ENCODE assay signal across 29 cellular contexts in the genomic region with DNA sequence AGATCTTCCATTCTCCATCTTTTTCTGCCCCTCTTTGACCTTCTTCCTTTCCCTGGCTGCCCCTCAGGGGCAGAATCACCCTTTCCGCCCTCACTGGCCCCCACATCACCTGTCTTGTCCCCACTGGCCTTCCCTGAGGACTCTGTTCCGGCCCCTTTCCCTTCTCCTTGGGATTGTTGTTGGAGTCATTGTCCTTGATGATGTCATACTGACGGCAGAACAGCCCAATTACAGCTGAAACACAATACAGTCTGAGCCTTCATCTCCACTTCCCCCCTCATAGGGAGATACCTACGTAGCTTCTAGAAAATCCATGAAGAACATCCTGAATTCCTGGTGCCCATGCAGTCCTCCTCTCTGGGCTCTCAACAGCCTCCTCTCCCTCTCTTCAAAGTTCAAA. TPM values are rescaled to one million over a fixed set of nuclear protein-coding genes. Genes with fewer than 3 reads are reported as not detected.
DNase-seq lines count a peak whose midpoint lies in the region; ATAC-seq, FAIRE-seq and TF ChIP-seq lines count a peak whose summit lies in the region.
"Had no signal": no experiment of that assay in that cellular context is flagged by ENCODE, and none has a peak within 500 bp of the region (broad histone marks: within the 10 kb centered on the region; RNA-seq: fewer than 3 reads in every experiment).

No MANE protein-coding gene starts in this region.

- intact Hi-C loops in HepG2 (cut with micrococcal nuclease; ENCODE audit: unreplicated experiment) = no loop called here
- intact Hi-C loops in right lobe of liver (cut with DNase I) = no loop called here
- intact Hi-C loops in A673 (cut with micrococcal nuclease; ENCODE audit: unreplicated experiment) = no loop called here

- TF ChIP-seq EP300 in HepG2 (IDR thresholded peaks at IDR 0.05; ENCODE audit: low read depth in 2 of 2, low read length in 2 of 2) (no peak), HepG2 (CRISPR knock-in tag; IDR thresholded peaks at IDR 0.05; ENCODE audit: borderline replicate concordance) (no peak)

- TF ChIP-seq RAD21 in HepG2 (CRISPR knock-in tag; IDR thresholded peaks at IDR 0.05) = no peak

- peaks cover 61% of the 10 kb centered on the region for H3K4me1 ChIP-seq in HepG2 (ENCODE audit: insufficient read depth, low read length)
- peaks cover 0 to 30% (median 9%) of the 10 kb centered on the region in 4 donors for H3K4me1 ChIP-seq in right lobe of liver
- H3K4me1 ChIP-seq in neural progenitor cell = no peaks in the 10 kb centered on the region
- no peaks in the 10 kb centered on the region for H3K4me1 ChIP-seq in A673 (ENCODE audit: insufficient read depth, low read length, poor library complexity, severe bottlenecking)
- H3K4me1 ChIP-seq: SJCRH30 had no signal

- H3K4me2 ChIP-seq in HepG2 (ENCODE audit: low read depth, low read length) (no peak overlapping the region), neural progenitor cell (no peak overlapping the region)
- H3K4me2 ChIP-seq: BLaER1 treated with 17β-estradiol and CSF1 and Interleukin-3, amounts not matched to agents 10 nM and 100 nM had no signal

- DNase-seq in HepG2 (ENCODE audit: low spot score) = no peak
- DNase-seq in right lobe of liver = no peak
- no peak for DNase-seq in neural progenitor cell (ENCODE audit: low spot score)
- no peak for DNase-seq in A673 (ENCODE audit: low spot score)
- DNase-seq in SIG-M5 treated with dmso at 0.1 percent for 504 hours (lab: John Stamatoyannopoulos, UW; ENCODE audit: unreplicated experiment) = no peak
- no peak for DNase-seq in globus pallidus (ENCODE audit: low spot score)
- DNase-seq: AML-193; Calu3; DMS79 treated with DMSO at 0.1 percent for 48 hours; GF-D8; HCEC 1CT; KG1; MG63; NCI-H1694; NCI-H2029 treated with DMSO at 0.1 percent for 48 hours; NCI-H446 treated with DMSO at 0.1 percent for 48 hours; NCI-H526; NCI-H82; NK-92 treated with Interleukin-12 subunit alpha and Interleukin-12 subunit beta, amount 100 ng/mL, for 24 hours; PC-3; SJCRH30 had no signal

- TF ChIP-seq POLR2A in HepG2 (IDR thresholded peaks at IDR 0.05; ENCODE audit: insufficient read depth in 1 of 2, low read depth in 2 of 2, low read length in 2 of 2) (no peak), right lobe of liver (IDR thresholded peaks at IDR 0.05) (no peak)

- H3K4me1 Mint-ChIP-seq in brain (peaks cover 46% of the 10 kb centered on the region), neural progenitor cell (peaks cover 27% of the 10 kb centered on the region)

- CTCF ChIA-PET in HepG2 (lab: Yijun Ruan, JAX; ENCODE audit: low intra/inter-chr PET ratio, low total read pairs) = no interaction called here
- CTCF ChIA-PET in A673 (lab: Charles Lee) = no interaction called here

- H3K4me3 ChIP-seq in HepG2 (replicated peaks in 1 of 3; ENCODE audit: insufficient read depth in 1 of 3, low read depth in 2 of 3, low read length in 3 of 3) (no peak overlapping the region), right lobe of liver (no peak overlapping the region), neural progenitor cell (no peak overlapping the region), A673 (ENCODE audit: low read depth, low read length, poor library complexity, severe bottlenecking) (no peak overlapping the region)
- H3K4me3 ChIP-seq: BLaER1 treated with 17β-estradiol and CSF1 and Interleukin-3, amounts not matched to agents 10 nM and 100 nM; MG63; SJCRH30 had no signal

- no peak for TF ChIP-seq CTCF in HepG2 (CRISPR knock-in tag; IDR thresholded peaks at IDR 0.05)
- TF ChIP-seq CTCF in right lobe of liver (IDR thresholded peaks at IDR 0.05) = no peak
- no peak for TF ChIP-seq CTCF in brain (conservative IDR thresholded peaks at IDR 0.05)
- no peak for TF ChIP-seq CTCF in neural progenitor cell (IDR thresholded peaks at IDR 0.05)
- no peak for TF ChIP-seq CTCF in A673 (conservative IDR thresholded peaks at IDR 0.05; ENCODE audit: low read depth, low read length)

- 92% methylated on average over 4 of the region's 4 CpGs for WGBS in HepG2 (ENCODE audit: low lambda C conversion rate)
- WGBS in right lobe of liver (ENCODE audit: insufficient coverage, low coverage, low lambda C conversion rate, missing lambda C conversion rate) = 93% methylated on average over 3 of the region's 4 CpGs

- BruUV-seq in HepG2 (replicated peaks; lab: Mats Ljungman, UMichigan) = no TSS peak
- no TSS peak for BruUV-seq in A673 (replicated peaks; lab: Mats Ljungman, UMichigan)

- H3K27ac Mint-ChIP-seq in brain (peak overlapping the region in 2 of 5 experiments; percentile 2 to 69), neural progenitor cell (no peak overlapping the region)

- H4K20me1 ChIP-seq in HepG2 (ENCODE audit: insufficient read depth, low read length) (no peaks in the 10 kb centered on the region), neural progenitor cell (ENCODE audit: low read depth) (no peaks in the 10 kb centered on the region)
- H4K20me1 ChIP-seq: BLaER1 treated with 17β-estradiol and CSF1 and Interleukin-3, amounts not matched to agents 10 nM and 100 nM had no signal

- peaks cover 9% of the 10 kb centered on the region for H3K36me3 Mint-ChIP-seq in brain
- H3K36me3 Mint-ChIP-seq in neural progenitor cell = peaks cover 6% of the 10 kb centered on the region

- H3K9me3 Mint-ChIP-seq in brain (peaks cover 0 to 3% (median 0%) of the 10 kb centered on the region in 5 experiments), neural progenitor cell (no peaks in the 10 kb centered on the region)

- H3K27ac ChIP-seq in HepG2 (ENCODE audit: extremely low read length, insufficient read depth, low read length) = no peak overlapping the region
- H3K27ac ChIP-seq in right lobe of liver = no peak overlapping the region
- H3K27ac ChIP-seq in neural progenitor cell = no peak overlapping the region
- no peak overlapping the region for H3K27ac ChIP-seq in A673 (ENCODE audit: low read depth, low read length, poor library complexity, severe bottlenecking)
- H3K27ac ChIP-seq: BLaER1 treated with 17β-estradiol and CSF1 and Interleukin-3, amounts not matched to agents 10 nM and 100 nM; SJCRH30 had no signal

- H2AFZ ChIP-seq in HepG2 (ENCODE audit: low read length) (no peak overlapping the region), neural progenitor cell (replicated peaks) (no peak overlapping the region)

- no peak for FAIRE-seq in HepG2 (lab: Jason Lieb, UNC)
- FAIRE-seq: GM12891, GM19239, H1, HTR-8/SVneo had no signal

- H3K36me3 ChIP-seq in HepG2 (replicated peaks in 1 of 2; ENCODE audit: control insufficient read depth in 1 of 2, insufficient read depth in 2 of 2, low read length in 2 of 2) (no peaks in the 10 kb centered on the region), right lobe of liver (peaks cover 0 to 7% (median 0%) of the 10 kb centered on the region in 4 donors), neural progenitor cell (no peaks in the 10 kb centered on the region), A673 (ENCODE audit: insufficient read depth, low read length, poor library complexity, severe bottlenecking) (no peaks in the 10 kb centered on the region)
- H3K36me3 ChIP-seq: BLaER1 treated with 17β-estradiol and CSF1 and Interleukin-3, amounts not matched to agents 10 nM and 100 nM; MG63; SJCRH30 had no signal

- H3K27me3 ChIP-seq in HepG2 (ENCODE audit: control insufficient read depth in 1 of 2, insufficient read depth in 2 of 2, low read length in 2 of 2) (no peaks in the 10 kb centered on the region; a peak in 1 of 5 replicates), right lobe of liver (no peaks in the 10 kb centered on the region), neural progenitor cell (peaks cover 39% of the 10 kb centered on the region), A673 (replicated peaks; ENCODE audit: insufficient read depth, low read depth, low read length, poor library complexity) (peaks cover 24% of the 10 kb centered on the region)
- H3K27me3 ChIP-seq: MG63 had no signal

- peaks cover 14% of the 10 kb centered on the region for H3K27me3 Mint-ChIP-seq in brain
- H3K27me3 Mint-ChIP-seq in neural progenitor cell (ENCODE audit: insufficient read depth, low read depth) = peaks cover 25% of the 10 kb centered on the region

- in situ Hi-C loops in HepG2 (cut with HindIII; ENCODE audit: extremely low pct_ligation_motif_present, low pct_unique_long_range_greater_than_20kb) = no loop called here

- H3K79me2 ChIP-seq in HepG2 (ENCODE audit: insufficient read depth, low read length) (no peaks in the 10 kb centered on the region), neural progenitor cell (ENCODE audit: low read depth) (no peaks in the 10 kb centered on the region)

- no peaks in the 10 kb centered on the region for H3K9me3 ChIP-seq in HepG2 (ENCODE audit: low read length)
- no peaks in the 10 kb centered on the region for H3K9me3 ChIP-seq in right lobe of liver
- no peaks in the 10 kb centered on the region for H3K9me3 ChIP-seq in neural progenitor cell (ENCODE audit: low read depth)
- H3K9me3 ChIP-seq in A673 (ENCODE audit: low read depth, low read length, poor library complexity, severe bottlenecking) = no peaks in the 10 kb centered on the region
- H3K9me3 ChIP-seq: MG63, SJCRH30 had no signal

- POLR2A ChIA-PET in HepG2 (lab: Yijun Ruan, JAX) = no interaction called here
- POLR2A ChIA-PET in A673 (lab: Charles Lee; ENCODE audit: low non-redundant PET) = interaction anchor here (0.7 kb wide), 1 partner anchor 228 kb away, joined by 11 read pairs; no protein-coding TSS in a partner anchor

- H3K9ac ChIP-seq in HepG2 (ENCODE audit: insufficient read depth, low read depth, low read length) (no peak overlapping the region), neural progenitor cell (no peak overlapping the region)
- H3K9ac ChIP-seq: BLaER1 treated with 17β-estradiol and CSF1 and Interleukin-3, amounts not matched to agents 10 nM and 100 nM had no signal

- ATAC-seq in HepG2 (no peak), right lobe of liver (no peak)
- ATAC-seq: PC-3, SK-N-SH treated with all-trans-retinoic acid at 6 μM for 48 hours had no signal

- peaks cover 11% of the 10 kb centered on the region for H3F3A ChIP-seq in neural progenitor cell (ENCODE audit: low read depth)

- peak overlapping the region in 3 of 5 experiments; percentile 3 to 38 (median 15) for H3K4me3 Mint-ChIP-seq in brain
- peak overlapping the region; percentile 30 for H3K4me3 Mint-ChIP-seq in neural progenitor cell

RNA-seq across cellular contexts. Expression of a gene that starts 2.4 kb away (rescaled TPM):
- total RNA-seq in HepG2 (2016; rRNA removed; fragmentation: Illumina TruSeq; extraction: Trizol) (7.4 and 9.0 TPM in 2 replicates), right lobe of liver (100 to 1,000 TPM in 2 of 6 experiments, 10 to 100 TPM in 4; 29.9 to 123 (median 65.1) TPM), neural progenitor cell (ENCODE audit: low replicate concordance) (6.2 and 18.3 TPM in 2 replicates), A673 (2021) (1.3 and 3.1 TPM in 2 replicates)
- total RNA-seq in HepG2 (2016; cell fraction: cytosol; rRNA removed; fragmentation: Illumina TruSeq; extraction: Trizol; ENCODE audit: low read depth) = 18.3 and 18.6 TPM in 2 replicates
- total RNA-seq in HepG2 (2016; cell fraction: insoluble cytoplasmic fraction; rRNA removed; fragmentation: Illumina TruSeq; extraction: Trizol) = 6.4 and 9.4 TPM in 2 replicates
- total RNA-seq in HepG2 (2016; cell fraction: membrane; rRNA removed; fragmentation: Illumina TruSeq; extraction: Trizol) = 24.1 and 26.9 TPM in 2 replicates
- 4.9 and 6.0 TPM in 2 replicates for total RNA-seq in HepG2 (2016; cell fraction: nucleus; rRNA removed; fragmentation: Illumina TruSeq; extraction: Trizol)
- polyA plus RNA-seq in HepG2 (2011; rRNA removed) (17.4 and 26.3 TPM in 2 replicates), brain (ENCODE audit: insufficient read depth, low read depth, low replicate concordance) (23.0 TPM)
- 18.5 and 21.7 TPM in 2 replicates for polyA plus RNA-seq in HepG2 (2011; cell fraction: cytosol; rRNA removed)
- 25.5 and 37.4 TPM in 2 replicates for polyA plus RNA-seq in HepG2 (2011; cell fraction: nucleus; rRNA removed)
- polyA plus RNA-seq in HepG2 (2012) = 11.2 and 21.4 TPM in 2 replicates
- polyA plus RNA-seq in HepG2 (2016; cell fraction: cytosol; fragmentation: Illumina TruSeq; extraction: Trizol; ENCODE audit: low read depth) = 25.4 and 28.1 TPM in 2 replicates
- 8.3 and 8.5 TPM in 2 replicates for polyA plus RNA-seq in HepG2 (2016; cell fraction: insoluble cytoplasmic fraction; fragmentation: Illumina TruSeq; extraction: Trizol; ENCODE audit: low read depth)
- polyA plus RNA-seq in HepG2 (2016; cell fraction: membrane; fragmentation: Illumina TruSeq; extraction: Trizol; ENCODE audit: low read depth) = 27.4 and 30.5 TPM in 2 replicates
- 11.5 and 13.8 TPM in 2 replicates for polyA plus RNA-seq in HepG2 (2016; cell fraction: nucleus; fragmentation: Illumina TruSeq; extraction: Trizol; ENCODE audit: insufficient read depth, low read depth)
- 27.7 TPM in 1 of 2 replicates, not detected in the other for polyA minus RNA-seq in HepG2 (2011; rRNA and poly(A)+ RNA removed; ENCODE audit: low replicate concordance)
- 6.4 and 7.1 TPM in 2 replicates for polyA minus RNA-seq in HepG2 (2011; cell fraction: cytosol; rRNA and poly(A)+ RNA removed)
- polyA minus RNA-seq in HepG2 (2011; cell fraction: nucleus; rRNA and poly(A)+ RNA removed) = 4.5 and 10.4 TPM in 2 replicates

RNA-seq across cellular contexts. Expression of a gene that starts 3.0 kb away (rescaled TPM):
- total RNA-seq in HepG2 (2016; rRNA removed; fragmentation: Illumina TruSeq; extraction: Trizol) (17.0 and 21.6 TPM in 2 replicates), right lobe of liver (10 to 100 TPM in 1 of 6 experiments, 1 to 10 TPM in 5; 4.4 to 11.5 (median 6.2) TPM), neural progenitor cell (ENCODE audit: low replicate concordance) (20.3 and 30.0 TPM in 2 replicates), A673 (2021) (42.2 and 50.4 TPM in 2 replicates)
- total RNA-seq in HepG2 (2016; cell fraction: cytosol; rRNA removed; fragmentation: Illumina TruSeq; extraction: Trizol; ENCODE audit: low read depth) = 5.1 and 5.9 TPM in 2 replicates
- 15.4 and 22.8 TPM in 2 replicates for total RNA-seq in HepG2 (2016; cell fraction: insoluble cytoplasmic fraction; rRNA removed; fragmentation: Illumina TruSeq; extraction: Trizol)
- 4.1 and 7.4 TPM in 2 replicates for total RNA-seq in HepG2 (2016; cell fraction: membrane; rRNA removed; fragmentation: Illumina TruSeq; extraction: Trizol)
- total RNA-seq in HepG2 (2016; cell fraction: nucleus; rRNA removed; fragmentation: Illumina TruSeq; extraction: Trizol) = 24.2 and 27.6 TPM in 2 replicates
- polyA plus RNA-seq in HepG2 (2011; rRNA removed) (30.7 and 35.7 TPM in 2 replicates), brain (ENCODE audit: insufficient read depth, low read depth, low replicate concordance) (14.6 TPM)
- 11.2 and 12.0 TPM in 2 replicates for polyA plus RNA-seq in HepG2 (2011; cell fraction: cytosol; rRNA removed)
- 122 and 159 TPM in 2 replicates for polyA plus RNA-seq in HepG2 (2011; cell fraction: nucleus; rRNA removed)
- polyA plus RNA-seq in HepG2 (2012) = 21.4 and 26.2 TPM in 2 replicates
- polyA plus RNA-seq in HepG2 (2016; cell fraction: cytosol; fragmentation: Illumina TruSeq; extraction: Trizol; ENCODE audit: low read depth) = 0.88 and 1.3 TPM in 2 replicates
- polyA plus RNA-seq in HepG2 (2016; cell fraction: insoluble cytoplasmic fraction; fragmentation: Illumina TruSeq; extraction: Trizol; ENCODE audit: low read depth) = 8.0 and 8.4 TPM in 2 replicates
- polyA plus RNA-seq in HepG2 (2016; cell fraction: membrane; fragmentation: Illumina TruSeq; extraction: Trizol; ENCODE audit: low read depth) = 2.2 and 2.6 TPM in 2 replicates
- polyA plus RNA-seq in HepG2 (2016; cell fraction: nucleus; fragmentation: Illumina TruSeq; extraction: Trizol; ENCODE audit: insufficient read depth, low read depth) = 41.9 and 42.9 TPM in 2 replicates
- polyA minus RNA-seq in HepG2 (2011; rRNA and poly(A)+ RNA removed; ENCODE audit: low replicate concordance) = 30.2 and 40.9 TPM in 2 replicates
- 8.0 and 9.8 TPM in 2 replicates for polyA minus RNA-seq in HepG2 (2011; cell fraction: cytosol; rRNA and poly(A)+ RNA removed)
- polyA minus RNA-seq in HepG2 (2011; cell fraction: nucleus; rRNA and poly(A)+ RNA removed) = 76.2 and 89.9 TPM in 2 replicates

RNA-seq across cellular contexts. Expression of a gene that starts 4.1 kb away (rescaled TPM):
- total RNA-seq in HepG2 (2016; rRNA removed; fragmentation: Illumina TruSeq; extraction: Trizol) (6.9 and 15.2 TPM in 2 replicates), right lobe of liver (100 to 1,000 TPM in 4 of 6 experiments, 10 to 100 TPM in 2; 57.9 to 164 (median 115) TPM), neural progenitor cell (ENCODE audit: low replicate concordance) (2.2 TPM in 1 of 2 replicates, not detected in the other), A673 (2021) (not detected in 2 replicates)
- 3.2 and 3.7 TPM in 2 replicates for total RNA-seq in HepG2 (2016; cell fraction: cytosol; rRNA removed; fragmentation: Illumina TruSeq; extraction: Trizol; ENCODE audit: low read depth)
- 6.0 and 16.1 TPM in 2 replicates for total RNA-seq in HepG2 (2016; cell fraction: insoluble cytoplasmic fraction; rRNA removed; fragmentation: Illumina TruSeq; extraction: Trizol)
- 2.4 and 3.5 TPM in 2 replicates for total RNA-seq in HepG2 (2016; cell fraction: membrane; rRNA removed; fragmentation: Illumina TruSeq; extraction: Trizol)
- 29.2 and 33.6 TPM in 2 replicates for total RNA-seq in HepG2 (2016; cell fraction: nucleus; rRNA removed; fragmentation: Illumina TruSeq; extraction: Trizol)
- polyA plus RNA-seq in HepG2 (2011; rRNA removed) (48.3 and 74.5 TPM in 2 replicates), brain (ENCODE audit: insufficient read depth, low read depth, low replicate concordance) (not detected)
- 11.2 and 16.4 TPM in 2 replicates for polyA plus RNA-seq in HepG2 (2011; cell fraction: cytosol; rRNA removed)
- polyA plus RNA-seq in HepG2 (2011; cell fraction: nucleus; rRNA removed) = 238 and 360 TPM in 2 replicates
- polyA plus RNA-seq in HepG2 (2012) = 66.0 and 71.4 TPM in 2 replicates
- 0.67 and 0.96 TPM in 2 replicates for polyA plus RNA-seq in HepG2 (2016; cell fraction: cytosol; fragmentation: Illumina TruSeq; extraction: Trizol; ENCODE audit: low read depth)
- 3.8 and 5.0 TPM in 2 replicates for polyA plus RNA-seq in HepG2 (2016; cell fraction: insoluble cytoplasmic fraction; fragmentation: Illumina TruSeq; extraction: Trizol; ENCODE audit: low read depth)
- polyA plus RNA-seq in HepG2 (2016; cell fraction: membrane; fragmentation: Illumina TruSeq; extraction: Trizol; ENCODE audit: low read depth) = 1.5 and 1.7 TPM in 2 replicates
- polyA plus RNA-seq in HepG2 (2016; cell fraction: nucleus; fragmentation: Illumina TruSeq; extraction: Trizol; ENCODE audit: insufficient read depth, low read depth) = 68.5 and 72.0 TPM in 2 replicates
- 30.6 TPM in 1 of 2 replicates, not detected in the other for polyA minus RNA-seq in HepG2 (2011; rRNA and poly(A)+ RNA removed; ENCODE audit: low replicate concordance)
- 1.9 and 7.5 TPM in 2 replicates for polyA minus RNA-seq in HepG2 (2011; cell fraction: cytosol; rRNA and poly(A)+ RNA removed)
- polyA minus RNA-seq in HepG2 (2011; cell fraction: nucleus; rRNA and poly(A)+ RNA removed) = 88.6 and 140 TPM in 2 replicates
- total RNA-seq: A172, PC-3, SJCRH30 had no signal

RNA-seq across cellular contexts. Expression of a gene that starts 50.4 kb away (rescaled TPM):
- total RNA-seq in HepG2 (2016; rRNA removed; fragmentation: Illumina TruSeq; extraction: Trizol) = 2.1 TPM in 1 of 2 replicates, not detected in the other
- total RNA-seq in HepG2 (2016; cell fraction: cytosol; rRNA removed; fragmentation: Illumina TruSeq; extraction: Trizol; ENCODE audit: low read depth) = not detected in 2 replicates
- total RNA-seq in HepG2 (2016; cell fraction: insoluble cytoplasmic fraction; rRNA removed; fragmentation: Illumina TruSeq; extraction: Trizol) = 1.6 TPM in 1 of 2 replicates, not detected in the other
- 0.28 and 0.31 TPM in 2 replicates for total RNA-seq in HepG2 (2016; cell fraction: membrane; rRNA removed; fragmentation: Illumina TruSeq; extraction: Trizol)
- 1.6 and 3.6 TPM in 2 replicates for total RNA-seq in HepG2 (2016; cell fraction: nucleus; rRNA removed; fragmentation: Illumina TruSeq; extraction: Trizol)
- 4.5 and 5.6 TPM in 2 replicates for polyA plus RNA-seq in HepG2 (2011; rRNA removed)
- 0.64 and 0.94 TPM in 2 replicates for polyA plus RNA-seq in HepG2 (2011; cell fraction: cytosol; rRNA removed)
- 57.5 and 78.7 TPM in 2 replicates for polyA plus RNA-seq in HepG2 (2011; cell fraction: nucleus; rRNA removed)
- 5.6 and 6.6 TPM in 2 replicates for polyA plus RNA-seq in HepG2 (2012)
- 0.34 and 0.46 TPM in 2 replicates for polyA plus RNA-seq in HepG2 (2016; cell fraction: cytosol; fragmentation: Illumina TruSeq; extraction: Trizol; ENCODE audit: low read depth)
- polyA plus RNA-seq in HepG2 (2016; cell fraction: insoluble cytoplasmic fraction; fragmentation: Illumina TruSeq; extraction: Trizol; ENCODE audit: low read depth) = 0.41 TPM in 1 of 2 replicates, not detected in the other
- 0.32 and 1.0 TPM in 2 replicates for polyA plus RNA-seq in HepG2 (2016; cell fraction: membrane; fragmentation: Illumina TruSeq; extraction: Trizol; ENCODE audit: low read depth)
- 12.5 and 13.4 TPM in 2 replicates for polyA plus RNA-seq in HepG2 (2016; cell fraction: nucleus; fragmentation: Illumina TruSeq; extraction: Trizol; ENCODE audit: insufficient read depth, low read depth)
- polyA minus RNA-seq in HepG2 (2011; rRNA and poly(A)+ RNA removed; ENCODE audit: low replicate concordance) = 0.77 and 4.4 TPM in 2 replicates
- polyA minus RNA-seq in HepG2 (2011; cell fraction: cytosol; rRNA and poly(A)+ RNA removed) = not detected in 2 replicates
- polyA minus RNA-seq in HepG2 (2011; cell fraction: nucleus; rRNA and poly(A)+ RNA removed) = 8.7 and 8.8 TPM in 2 replicates
- total RNA-seq in right lobe of liver = 1 to 10 TPM; 3.2 to 8.0 (median 4.6) TPM
- 14.7 TPM for polyA plus RNA-seq in brain (ENCODE audit: insufficient read depth, low read depth, low replicate concordance)
- 0.88 and 11.4 TPM in 2 replicates for total RNA-seq in neural progenitor cell (ENCODE audit: low replicate concordance)
- 2.6 and 3.4 TPM in 2 replicates for total RNA-seq in A673 (2021)
- total RNA-seq: A172 had no signal
